Comparison of ENCODE assay signal across 13 cellular contexts in the genomic region with DNA sequence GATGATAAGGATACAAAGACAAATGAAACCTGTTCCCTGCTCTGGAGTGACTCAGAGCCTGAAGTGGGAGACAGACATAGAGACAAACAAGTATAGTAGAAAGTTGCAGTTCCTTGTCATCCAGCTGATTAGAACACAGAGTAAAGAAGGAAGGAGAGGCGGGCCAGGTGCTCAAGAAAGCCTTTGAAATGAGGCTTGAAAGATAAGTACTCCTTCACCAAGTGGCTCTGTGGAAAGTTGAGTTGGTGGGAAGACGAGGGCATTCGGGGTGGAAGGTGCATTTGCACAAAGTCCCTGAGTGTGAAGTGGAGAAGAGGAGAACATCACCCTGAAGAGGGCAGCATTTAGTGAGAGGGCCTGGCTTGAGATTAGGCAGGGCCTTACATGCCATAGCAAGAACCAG. TPM values are rescaled to one million over a fixed set of nuclear protein-coding genes. Genes with fewer than 3 reads are reported as not detected.
A peak's percentile ranks its signal among the peaks of the same experiment; 100 is the strongest.
DNase-seq lines count a peak whose midpoint lies in the region; ATAC-seq and TF ChIP-seq lines count a peak whose summit lies in the region.
"Had no signal": no experiment of that assay in that cellular context is flagged by ENCODE, and none has a peak within 500 bp of the region (broad histone marks: within the 10 kb centered on the region; RNA-seq: fewer than 3 reads in every experiment).

No MANE protein-coding gene starts in this region.

- H3K27me3 ChIP-seq in Panc1 (ENCODE audit: control insufficient read depth, insufficient read depth, low read length) (peaks cover 9% of the 10 kb centered on the region), foreskin keratinocyte (no peaks in the 10 kb centered on the region), left ventricle myocardium inferior (ENCODE audit: low read depth) (no peaks in the 10 kb centered on the region)
- H3K27me3 ChIP-seq: adrenal gland had no signal

- intact Hi-C loops in Panc1 (cut with micrococcal nuclease; ENCODE audit: unreplicated experiment) (no loop called here), left ventricle myocardium inferior (cut with micrococcal nuclease) (no loop called here)

- no peak overlapping the region for H3K4me3 ChIP-seq in Panc1 (ENCODE audit: low read depth in 2 of 2, low read length in 2 of 2)
- no peak overlapping the region for H3K4me3 ChIP-seq in left ventricle myocardium inferior
- H3K4me3 ChIP-seq: adrenal gland had no signal

- POLR2A ChIA-PET in Panc1 (lab: Charles Lee), result no interaction called here

- CTCF ChIA-PET in Panc1 (lab: Charles Lee), result interaction anchor here (0.7 kb wide), 1 partner anchor 8 kb away, joined by 6 read pairs; no protein-coding TSS in a partner anchor

- in situ Hi-C loops in ACHN (cut with HindIII; ENCODE audit: low pct_ligation_motif_present, low pct_unique_long_range_greater_than_20kb, low sequenced_read_pairs) (no loop called here), GM13976 (cut with MboI; ENCODE audit: low sequenced_read_pairs, unreplicated experiment) (no loop called here), Panc1 (cut with HindIII; ENCODE audit: low pct_unique_long_range_greater_than_20kb, low sequenced_read_pairs) (no loop called here)

- BruUV-seq in Panc1 (replicated peaks; lab: Mats Ljungman, UMichigan), result no TSS peak

- ATAC-seq in Panc1 (no peak), foreskin keratinocyte (peak; percentile 81), HG02623 (IDR thresholded peaks at IDR 0.05; ENCODE audit: unreplicated experiment) (no peak)
- ATAC-seq: activated CD4-positive, alpha-beta T cell treated with anti-CD3 and anti-CD28 coated beads for 36 hours had no signal

- H3K36me3 ChIP-seq in Panc1 (ENCODE audit: control insufficient read depth, insufficient read depth, low read length) (no peaks in the 10 kb centered on the region), left ventricle myocardium inferior (no peaks in the 10 kb centered on the region)
- H3K36me3 ChIP-seq: adrenal gland had no signal

- TF ChIP-seq CTCF in GM13976 (IDR thresholded peaks at IDR 0.05; ENCODE audit: borderline replicate concordance, control extremely low read depth, extremely low read depth, insufficient read depth, missing control alignments) (peak; percentile 20), Panc1 (IDR thresholded peaks at IDR 0.05) (peak; percentile 40), foreskin keratinocyte (conservative IDR thresholded peaks at IDR 0.05) (peak; percentile 50), left ventricle myocardium inferior (IDR thresholded peaks at IDR 0.05; ENCODE audit: borderline replicate concordance) (no peak)

- H3K9me3 ChIP-seq in Panc1 (ENCODE audit: control insufficient read depth, insufficient read depth, low read depth, low read length), result no peaks in the 10 kb centered on the region
- H3K9me3 ChIP-seq in left ventricle myocardium inferior (replicated peaks), result no peaks in the 10 kb centered on the region
- H3K9me3 ChIP-seq: adrenal gland had no signal

- H3K27ac ChIP-seq in Panc1 (ENCODE audit: low read length) (no peak overlapping the region), foreskin keratinocyte (no peak overlapping the region), left ventricle myocardium inferior (replicated peaks) (no peak overlapping the region)
- H3K27ac ChIP-seq: adrenal gland, parathyroid adenoma had no signal

- H3K4me1 ChIP-seq in Panc1 (ENCODE audit: control insufficient read depth, insufficient read depth, low read length), result no peaks in the 10 kb centered on the region
- peaks cover 3% of the 10 kb centered on the region for H3K4me1 ChIP-seq in foreskin keratinocyte
- no peaks in the 10 kb centered on the region for H3K4me1 ChIP-seq in left ventricle myocardium inferior
- H3K4me1 ChIP-seq: adrenal gland, parathyroid adenoma had no signal

- peak; percentile 25 for DNase-seq in ACHN
- no peak for DNase-seq in GM13976 (ENCODE audit: low spot score)
- DNase-seq in Panc1 (ENCODE audit: low read depth, low spot score), result no peak
- no peak for DNase-seq in foreskin keratinocyte
- DNase-seq in left ventricle myocardium inferior, result no peak
- DNase-seq in effector CD4-positive, alpha-beta T cell, result no peak
- no peak for DNase-seq in HK-2 (ENCODE audit: unreplicated experiment)
- DNase-seq: activated CD4-positive, alpha-beta T cell treated with anti-CD3 and anti-CD28 coated beads for 36 hours; adrenal gland; CD4-positive, CD25-positive, alpha-beta regulatory T cell; NCI-H748 treated with DMSO at 0.1 percent for 48 hours had no signal

RNA-seq across cellular contexts. Expression of a gene that starts 17.0 kb away (rescaled TPM):
- total RNA-seq in Panc1 (2021; ENCODE audit: unreplicated experiment) (not detected), foreskin keratinocyte (13.4 and 16.2 TPM in 2 replicates), left ventricle myocardium inferior (14.9 TPM)
- polyA plus RNA-seq in Panc1 (2012; ENCODE audit: insufficient read length), result not detected
- 3.9 and 5.5 TPM in 2 replicates for polyA plus RNA-seq in foreskin keratinocyte
- total RNA-seq: activated CD4-positive, alpha-beta T cell treated with anti-CD3 and anti-CD28 coated beads for 36 hours; CD4-positive, CD25-positive, alpha-beta regulatory T cell had no signal
